In the genomic region with DNA sequence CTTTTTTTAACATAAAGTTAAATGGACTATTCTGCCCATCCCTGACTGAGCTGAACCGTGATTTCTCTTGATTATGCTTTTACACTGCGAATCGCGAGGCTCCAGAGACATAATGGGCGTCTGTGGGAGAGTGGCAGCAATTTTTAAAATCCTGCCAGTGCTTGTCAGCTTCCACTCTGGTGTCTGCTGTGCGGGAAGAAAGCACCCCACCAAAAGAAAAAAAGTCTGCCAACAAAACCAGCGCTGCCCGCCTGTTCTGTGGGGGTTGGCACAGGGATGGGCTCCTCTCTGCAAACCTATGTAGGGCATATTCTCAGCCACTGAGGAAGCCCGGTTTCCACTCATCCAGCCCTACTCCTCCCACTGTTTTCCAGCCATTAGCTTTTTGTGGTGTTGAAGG, we compare ENCODE assay signal across 17 cellular contexts.
"Had no signal": no experiment of that assay in that cellular context is flagged by ENCODE, and none has a peak within 500 bp of the region (broad histone marks: within the 10 kb centered on the region; RNA-seq: fewer than 3 reads in every experiment).

No MANE protein-coding gene starts in this region.

- DNase-seq: activated CD4-positive, alpha-beta T cell treated with anti-CD3 and anti-CD28 coated beads for 48 hours; activated CD4-positive, alpha-beta T cell treated with anti-CD3 and anti-CD28 coated beads, Interleukin-2, amount 50 U/mL, for 48 hours; activated CD4-positive, CD25-positive, alpha-beta regulatory T cell treated with anti-CD3 and anti-CD28 coated beads, Interleukin-2, amount 50 U/mL, for 72 hours; activated CD8-positive, alpha-beta memory T cell treated with anti-CD3 and anti-CD28 coated beads, Interleukin-2, amount 10 ng/mL, durations not matched to agents 7 days and 5 days; activated effector memory CD4-positive, alpha-beta T cell treated with anti-CD3 and anti-CD28 coated beads, Interleukin-2, amount 50 U/mL, for 16 hours; activated naive CD4-positive, alpha-beta T cell treated with Interleukin-2 at 50 U/mL for 16 hours; activated T-cell treated with anti-CD3 and anti-CD28 coated beads, Interleukin-2, amount 50 U/mL, for 24 hours; KG1; NCI-H1048; NCI-H1417; NCI-H1694; NCI-H2029; NCI-H2107; NCI-H510A treated with DMSO at 0.1 percent for 48 hours; PC-3; SHP77 had no signal

- ATAC-seq: activated CD8-positive, alpha-beta memory T cell treated with anti-CD3 and anti-CD28 coated beads, Interleukin-2, amount 10 ng/mL, durations not matched to agents 7 days and 5 days; PC-3 had no signal

- H3K27ac ChIP-seq: SJSA1 had no signal
